1 cellular context compared by ENCODE assay signal in genomic region chr2:74470742-74471141, GRCh38.
A peak's percentile ranks its signal among the peaks of the same experiment; 100 is the strongest.
TF ChIP-seq lines count a peak whose summit lies in the region.

No MANE protein-coding gene starts in this region.

TF ChIP-seq in HepG2, 621 proteins besides CTCF, POLR2A, EP300 and RAD21:
- TF ChIP-seq NFKB2 (CRISPR knock-in tag; IDR thresholded peaks at IDR 0.05; ENCODE audit: borderline replicate concordance) = 0 out of 2 replicates have a peak, but pooled peaks have one; percentile 20
- 0 out of 2 replicates have a peak, but pooled peaks have one; percentile 22 for TF ChIP-seq ZFP91 (CRISPR knock-in tag; IDR thresholded peaks at IDR 0.05; ENCODE audit: borderline replicate concordance)
- 0 out of 2 replicates have a peak, but pooled peaks have one; percentile 14 for TF ChIP-seq ZNF850 (CRISPR knock-in tag; conservative IDR thresholded peaks at IDR 0.05)
- TF ChIP-seq AGO2 (optimal IDR thresholded peaks at IDR 0.05; ENCODE audit: low read depth, low read length) = peak; percentile 52
- TF ChIP-seq ZNF574 (CRISPR knock-in tag; IDR thresholded peaks at IDR 0.05) = peak; percentile 37; the same call in 1 of the 2 replicates
- TF ChIP-seq ZBTB3 (CRISPR knock-in tag; IDR thresholded peaks at IDR 0.05; ENCODE audit: borderline replicate concordance, low read depth) = peak; percentile 64; the same call in 1 of the 2 replicates
- TF ChIP-seq ZNF770 (CRISPR knock-in tag; IDR thresholded peaks at IDR 0.05) = peak; percentile 97
- TF ChIP-seq ZNF687 (CRISPR knock-in tag; IDR thresholded peaks at IDR 0.05) = peak; percentile 36; the same call in 1 of the 2 replicates
